10 cellular contexts compared by ENCODE assay signal in the genomic region with DNA sequence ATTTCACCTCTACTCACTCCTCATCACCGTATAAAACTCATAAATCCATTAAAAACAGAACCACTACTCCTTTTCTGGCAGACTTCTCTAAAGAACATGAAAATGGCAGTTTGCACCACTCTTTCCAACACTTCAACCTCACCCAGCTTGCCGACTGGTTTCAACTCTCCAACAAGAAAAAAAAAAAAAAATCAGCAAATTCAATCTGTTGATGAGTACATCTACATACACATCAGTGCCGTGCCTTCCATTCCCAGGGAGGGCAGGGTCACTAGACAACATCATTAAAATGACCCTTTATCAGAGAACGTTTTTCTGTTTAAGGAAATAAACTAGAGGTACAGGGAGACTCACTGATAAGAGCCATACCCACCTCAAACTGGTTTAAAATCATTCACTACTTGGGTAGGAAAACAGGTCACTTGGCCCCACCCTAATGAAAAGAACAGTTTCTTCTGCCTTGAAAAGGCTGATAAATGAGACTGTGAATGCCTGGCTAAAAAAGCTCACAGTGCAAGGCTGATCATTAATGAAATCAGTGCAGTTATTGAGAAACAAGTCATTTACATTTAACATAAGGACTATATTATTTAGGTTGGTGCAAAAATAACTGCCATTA. TPM values are rescaled to one million over a fixed set of nuclear protein-coding genes. Genes with fewer than 3 reads are reported as not detected.
DNase-seq lines count a peak whose midpoint lies in the region; ATAC-seq, FAIRE-seq and TF ChIP-seq lines count a peak whose summit lies in the region.
"Had no signal": no experiment of that assay in that cellular context is flagged by ENCODE, and none has a peak within 500 bp of the region (broad histone marks: within the 10 kb centered on the region; RNA-seq: fewer than 3 reads in every experiment).

No MANE protein-coding gene starts in this region.

- no peaks in the 10 kb centered on the region for H3K9me3 Mint-ChIP-seq in chondrocyte (ENCODE audit: low read depth)
- H3K9me3 Mint-ChIP-seq: CD8-positive, alpha-beta T cell had no signal

- H3K27ac ChIP-seq in left ventricle myocardium inferior (replicated peaks), result peak overlapping the region; percentile 99
- peak overlapping the region; percentile 99 for H3K27ac ChIP-seq in mucosa of rectum (ENCODE audit: low read depth in 2 of 2, low read length in 2 of 2)

- no peaks in the 10 kb centered on the region for H3K9me3 ChIP-seq in left ventricle myocardium inferior (replicated peaks)
- H3K9me3 ChIP-seq in mucosa of rectum (ENCODE audit: control insufficient read depth in 2 of 2, low read length in 2 of 2), result no peaks in the 10 kb centered on the region

- no peak for DNase-seq in left ventricle myocardium inferior
- DNase-seq in cardiac septum (ENCODE audit: low spot score), result no peak
- no peak for DNase-seq in chondrocyte (ENCODE audit: low spot score)
- DNase-seq in NCI-H526 (lab: John Stamatoyannopoulos, UW), result no peak
- no peak for DNase-seq in epidermal melanocyte (ENCODE audit: insufficient read length, low spot score)
- DNase-seq in frontal cortex (ENCODE audit: low spot score in 2 of 2), result no peak
- DNase-seq: NCI-H1048 had no signal

- ATAC-seq in HG03571 (IDR thresholded peaks at IDR 0.05; ENCODE audit: unreplicated experiment), result no peak

- peak overlapping the region in 1 of 2 donors; percentile 56 for H3K9ac ChIP-seq in mucosa of rectum (ENCODE audit: low read depth in 1 of 2, low read length in 2 of 2)

- H3K36me3 ChIP-seq in left ventricle myocardium inferior (peaks cover 17% of the 10 kb centered on the region), mucosa of rectum (ENCODE audit: control insufficient read depth in 2 of 2, insufficient read depth in 2 of 2, low read length in 2 of 2) (peaks cover 14 to 17% of the 10 kb centered on the region in 2 donors)

- no peaks in the 10 kb centered on the region for H3K27me3 ChIP-seq in left ventricle myocardium inferior (ENCODE audit: low read depth)
- H3K27me3 ChIP-seq in mucosa of rectum (ENCODE audit: control insufficient read depth in 2 of 2, insufficient read depth in 2 of 2, low read length in 2 of 2), result no peaks in the 10 kb centered on the region

- H3K4me1 Mint-ChIP-seq in chondrocyte (ENCODE audit: low read depth), result peaks cover 84% of the 10 kb centered on the region

- TF ChIP-seq CTCF in left ventricle myocardium inferior (IDR thresholded peaks at IDR 0.05; ENCODE audit: borderline replicate concordance) (no peak), chondrocyte (IDR thresholded peaks at IDR 0.05) (no peak)

- H3K4me1 ChIP-seq in left ventricle myocardium inferior (peaks cover 98% of the 10 kb centered on the region), mucosa of rectum (ENCODE audit: control insufficient read depth in 2 of 2, insufficient read depth in 2 of 2, low read length in 2 of 2) (peaks cover 68 to 80% of the 10 kb centered on the region in 2 donors)

- H3K4me3 Mint-ChIP-seq in chondrocyte (ENCODE audit: unreplicated experiment), result peak overlapping the region; percentile 70
- H3K4me3 Mint-ChIP-seq: CD8-positive, alpha-beta T cell had no signal

- H3K27me3 Mint-ChIP-seq in chondrocyte (ENCODE audit: low read depth), result no peaks in the 10 kb centered on the region

- FAIRE-seq in frontal cortex (lab: Jason Lieb, UNC), result no peak

- intact Hi-C loops in left ventricle myocardium inferior (cut with micrococcal nuclease) (no loop called here), cardiac septum (cut with DNase I) (no loop called here)

- H3K4me3 ChIP-seq in left ventricle myocardium inferior (peak overlapping the region; percentile 88), mucosa of rectum (ENCODE audit: low read length in 2 of 2) (peak overlapping the region in 1 of 2 donors; percentile 29)

- peaks cover 51% of the 10 kb centered on the region for H3K36me3 Mint-ChIP-seq in chondrocyte (ENCODE audit: low read depth)
- H3K36me3 Mint-ChIP-seq: CD8-positive, alpha-beta T cell had no signal

- H3K27ac Mint-ChIP-seq in chondrocyte (ENCODE audit: unreplicated experiment), result peak overlapping the region; percentile 99
- H3K27ac Mint-ChIP-seq: CD8-positive, alpha-beta T cell had no signal

RNA-seq across cellular contexts. Expression of gene ANXA2, which starts 6.0 kb away (rescaled TPM):
- total RNA-seq in left ventricle myocardium inferior (123 TPM), cardiac septum (177 TPM), chondrocyte (2,649 to 2,819 TPM (median 2,779 TPM) in 3 replicates), frontal cortex (34.6 TPM)

Comparison
In these comparisons a context has a peak if more than half of its experiments do, and no peak if none do; other contexts are left out.
1. RNA of gene ANXA2, which starts 6.0 kb away (total RNA-seq): 2,649 to 2,819 TPM in chondrocyte; 177 TPM in cardiac septum (single experiment), 123 TPM in left ventricle myocardium inferior (single experiment) and 34.6 TPM in frontal cortex (single experiment); every median in the first group is over 10 times any median in the second.